ENCODE assay signal across 7 cellular contexts in genomic region chr3:51682079-51682478, GRCh38. TPM values are rescaled to one million over a fixed set of nuclear protein-coding genes. Genes with fewer than 3 reads are reported as not detected.
DNase-seq lines count a peak whose midpoint lies in the region; ATAC-seq and TF ChIP-seq lines count a peak whose summit lies in the region.

No MANE protein-coding gene starts in this region.

- no peak overlapping the region for H2AK5ac ChIP-seq in H9 (ENCODE audit: insufficient read length, low read length)

- no peaks in the 10 kb centered on the region for H3K27me3 ChIP-seq in H9 (ENCODE audit: insufficient read depth, low read length)
- no peaks in the 10 kb centered on the region for H3K27me3 ChIP-seq in SU-DHL-6 (ENCODE audit: low read length)

- TF ChIP-seq CTCF in GM12801 (IDR thresholded peaks at IDR 0.05; ENCODE audit: extremely low read depth, insufficient read length) (peak; percentile 41), H9 (conservative IDR thresholded peaks at IDR 0.05) (peak; percentile 79), SU-DHL-6 (IDR thresholded peaks at IDR 0.05; ENCODE audit: insufficient read depth, low read length, poor library complexity, severe bottlenecking) (peak; percentile 81)

- H4K20me1 ChIP-seq in H9 (ENCODE audit: control insufficient read depth, insufficient read depth, insufficient read length) = no peaks in the 10 kb centered on the region
- no peaks in the 10 kb centered on the region for H4K20me1 ChIP-seq in SU-DHL-6 (ENCODE audit: low read depth, low read length)

- ATAC-seq in activated naive CD8-positive, alpha-beta T cell treated with anti-CD3 and anti-CD28 coated beads, Interleukin-2, amount 10 ng/mL, durations not matched to agents 7 days and 5 days (ENCODE audit: low read depth) = peak; percentile 75
- peak; percentile 85 to 88 for ATAC-seq in left cardiac atrium

- no peak overlapping the region for H4K91ac ChIP-seq in H9 (ENCODE audit: insufficient read length, low read depth, low read length)

- no peaks in the 10 kb centered on the region; the same call in 1 of the 2 replicates for H3K27me3 Mint-ChIP-seq in H9 (ENCODE audit: low read depth)
- no peaks in the 10 kb centered on the region for H3K27me3 Mint-ChIP-seq in activated naive CD8-positive, alpha-beta T cell treated with anti-CD3 and anti-CD28 coated beads, Interleukin-2, amount 10 ng/mL, durations not matched to agents 7 days and 5 days

- no peak overlapping the region for H3K27ac ChIP-seq in H9 (ENCODE audit: insufficient read length, low read depth, low read length)
- peak overlapping the region; percentile 42 for H3K27ac ChIP-seq in SU-DHL-6 (ENCODE audit: low read depth, low read length)

- no peak overlapping the region for H3K4ac ChIP-seq in H9 (ENCODE audit: low read depth, low read length)

- H3K79me1 ChIP-seq in H9 (ENCODE audit: insufficient read depth, low read depth, low read length, poor library complexity, severe bottlenecking) = no peaks in the 10 kb centered on the region

- H3K4me3 ChIP-seq in SU-DHL-6 (ENCODE audit: insufficient read depth, low read length, poor library complexity, severe bottlenecking) = no peak overlapping the region

- H3K9me2 ChIP-seq in SU-DHL-6 (replicated peaks; ENCODE audit: insufficient read depth, low read length) = no peaks in the 10 kb centered on the region

- H3F3A ChIP-seq in SU-DHL-6 (ENCODE audit: insufficient read depth) = 0 out of 2 replicates have a peak, but pooled peaks cover 4% of the 10 kb centered on the region

- no peaks in the 10 kb centered on the region; the same call in 1 of the 2 replicates for H3K4me1 ChIP-seq in H9 (ENCODE audit: insufficient read depth, low read length)

- no peaks in the 10 kb centered on the region for H3K9me3 ChIP-seq in H9 (ENCODE audit: control insufficient read depth, low read depth, low read length)
- no peaks in the 10 kb centered on the region for H3K9me3 ChIP-seq in SU-DHL-6 (ENCODE audit: insufficient read depth, low read length)

- no peak overlapping the region for H3K56ac ChIP-seq in H9 (ENCODE audit: insufficient read length, low read depth, low read length)

- H2BK12ac ChIP-seq in H9 (ENCODE audit: insufficient read length, low read depth, low read length) = no peak overlapping the region

- WGBS in H9 (ENCODE audit: extremely low coverage, insufficient read length, low lambda C conversion rate) = no CpG with 5 or more reads among the region's 4 CpGs

- no peak overlapping the region for H2BK5ac ChIP-seq in H9 (ENCODE audit: insufficient read length, low read length)

- peak overlapping the region in 2 of 3 experiments; percentile 6 to 19; a peak in 3 of 7 replicates for H3K27ac Mint-ChIP-seq in H9
- peak overlapping the region; percentile 84 for H3K27ac Mint-ChIP-seq in activated naive CD8-positive, alpha-beta T cell treated with anti-CD3 and anti-CD28 coated beads, Interleukin-2, amount 10 ng/mL, durations not matched to agents 7 days and 5 days

- intact Hi-C loops in left cardiac atrium (cut with DNase I) = loop anchor here in 1 of 2 donors (2.0 kb wide), 1 partner anchor 181 kb away; the partner anchor contains the start of gene DCAF1

- H2BK20ac ChIP-seq in H9 (ENCODE audit: low read depth, low read length, poor library complexity, severe bottlenecking) = no peak overlapping the region

- peaks cover 17% of the 10 kb centered on the region in 2 experiments for H3K4me1 Mint-ChIP-seq in H9
- peaks cover 65% of the 10 kb centered on the region for H3K4me1 Mint-ChIP-seq in activated naive CD8-positive, alpha-beta T cell treated with anti-CD3 and anti-CD28 coated beads, Interleukin-2, amount 10 ng/mL, durations not matched to agents 7 days and 5 days

- no peak overlapping the region for H4K8ac ChIP-seq in H9 (replicated peaks; ENCODE audit: insufficient read length, low read depth, low read length)

- no peak overlapping the region for H3K23ac ChIP-seq in H9 (ENCODE audit: insufficient read length, low read depth, low read length)

- H3T11ph ChIP-seq in H9 (ENCODE audit: low read length) = no peak overlapping the region

- H2BK120ac ChIP-seq in H9 (ENCODE audit: low read depth, low read length, poor library complexity, severe bottlenecking) = no peak overlapping the region

- peak overlapping the region in 1 of 2 experiments; percentile 0; a peak in 1 of 5 replicates for H3K4me3 Mint-ChIP-seq in H9
- H3K4me3 Mint-ChIP-seq in activated naive CD8-positive, alpha-beta T cell treated with anti-CD3 and anti-CD28 coated beads, Interleukin-2, amount 10 ng/mL, durations not matched to agents 7 days and 5 days = peak overlapping the region; percentile 74

- H3K14ac ChIP-seq in H9 (ENCODE audit: insufficient read depth, low read length) = no peak overlapping the region

- H3K4me2 ChIP-seq in H9 (ENCODE audit: insufficient read depth, insufficient read length, low read length) (no peak overlapping the region), SU-DHL-6 (ENCODE audit: low read depth, low read length, poor library complexity, severe bottlenecking) (peak overlapping the region; percentile 26)

- no peaks in the 10 kb centered on the region for H3K23me2 ChIP-seq in H9 (ENCODE audit: insufficient read length, low read depth, low read length, poor library complexity, severe bottlenecking)

- H3K9me3 Mint-ChIP-seq in H9 = no peaks in the 10 kb centered on the region
- no peaks in the 10 kb centered on the region for H3K9me3 Mint-ChIP-seq in activated naive CD8-positive, alpha-beta T cell treated with anti-CD3 and anti-CD28 coated beads, Interleukin-2, amount 10 ng/mL, durations not matched to agents 7 days and 5 days

- no peak overlapping the region for H3K18ac ChIP-seq in H9 (ENCODE audit: insufficient read length, low read depth, low read length)

- no peaks in the 10 kb centered on the region for H3K36me3 ChIP-seq in SU-DHL-6 (ENCODE audit: low read length)

- DNase-seq in H9 (peak; percentile 88), LoVo (ENCODE audit: low spot score) (peak; percentile 71), left cardiac atrium (peak; percentile 71), retina (peak; percentile 80)
- DNase-seq in activated naive CD8-positive, alpha-beta T cell treated with anti-CD3 and anti-CD28 coated beads, Interleukin-2, amount 10 ng/mL, durations not matched to agents 7 days and 5 days = peak; percentile 59

- H3K36me3 Mint-ChIP-seq in H9 (ENCODE audit: insufficient read depth in 1 of 3, low read depth in 3 of 3) = peaks cover 0 to 8% (median 0%) of the 10 kb centered on the region in 3 experiments; a peak in 3 of 7 replicates
- H3K36me3 Mint-ChIP-seq in activated naive CD8-positive, alpha-beta T cell treated with anti-CD3 and anti-CD28 coated beads, Interleukin-2, amount 10 ng/mL, durations not matched to agents 7 days and 5 days = peaks cover 32% of the 10 kb centered on the region

- no peak overlapping the region for H2AFZ ChIP-seq in H9 (ENCODE audit: low read length)
- H2AFZ ChIP-seq in SU-DHL-6 (ENCODE audit: low read depth, low read length, severe bottlenecking) = no peak overlapping the region

- H3K79me2 ChIP-seq in H9 (ENCODE audit: insufficient read depth, low read length) (no peaks in the 10 kb centered on the region), SU-DHL-6 (ENCODE audit: insufficient read depth, low read length) (peaks cover 7% of the 10 kb centered on the region; the same call in 1 of the 2 replicates)

- POLR2A ChIA-PET in activated naive CD8-positive, alpha-beta T cell treated with anti-CD3 and anti-CD28 coated beads, Interleukin-2, amount 10 ng/mL, durations not matched to agents 7 days and 5 days (lab: Charles Lee) = interaction anchor here (1.1 to 4.4 kb wide), 5 partner anchors 10 to 296 kb away, joined by 3 to 80 read pairs (median 5); partner anchors contain the start of genes DCAF1 and TEX264

- H2BK15ac ChIP-seq in H9 (ENCODE audit: low read depth, low read length) = no peak overlapping the region

- H4K5ac ChIP-seq in H9 (ENCODE audit: insufficient read length, low read depth, low read length) = no peak overlapping the region

- H3K9ac ChIP-seq in H9 (ENCODE audit: extremely low read depth, insufficient read length, low read length) (no peak overlapping the region), SU-DHL-6 (ENCODE audit: low read length) (peak overlapping the region; percentile 31; the same call in 1 of the 2 replicates)

RNA-seq across cellular contexts. Expression of gene TEX264, which starts 11.0 kb away (rescaled TPM):
- 15.0 and 17.3 TPM in 2 replicates for total RNA-seq in H9 (2021)
- total RNA-seq in activated naive CD8-positive, alpha-beta T cell treated with anti-CD3 and anti-CD28 coated beads, Interleukin-2, amount 10 ng/mL, durations not matched to agents 7 days and 5 days = 10 to 100 TPM; 49.3 to 49.8 TPM
- total RNA-seq in left cardiac atrium = 10 to 100 TPM; 44.1 TPM

RNA-seq across cellular contexts. Expression of gene GRM2, which starts 24.8 kb away (rescaled TPM):
- total RNA-seq in H9 (2021) = 1.5 and 1.9 TPM in 2 replicates
- 1 to 10 TPM; 1.4 to 2.2 TPM for total RNA-seq in activated naive CD8-positive, alpha-beta T cell treated with anti-CD3 and anti-CD28 coated beads, Interleukin-2, amount 10 ng/mL, durations not matched to agents 7 days and 5 days
- total RNA-seq in left cardiac atrium = under 1 TPM; 0.15 to 0.50 TPM
